6 cellular contexts compared by ENCODE assay signal in the genomic region with DNA sequence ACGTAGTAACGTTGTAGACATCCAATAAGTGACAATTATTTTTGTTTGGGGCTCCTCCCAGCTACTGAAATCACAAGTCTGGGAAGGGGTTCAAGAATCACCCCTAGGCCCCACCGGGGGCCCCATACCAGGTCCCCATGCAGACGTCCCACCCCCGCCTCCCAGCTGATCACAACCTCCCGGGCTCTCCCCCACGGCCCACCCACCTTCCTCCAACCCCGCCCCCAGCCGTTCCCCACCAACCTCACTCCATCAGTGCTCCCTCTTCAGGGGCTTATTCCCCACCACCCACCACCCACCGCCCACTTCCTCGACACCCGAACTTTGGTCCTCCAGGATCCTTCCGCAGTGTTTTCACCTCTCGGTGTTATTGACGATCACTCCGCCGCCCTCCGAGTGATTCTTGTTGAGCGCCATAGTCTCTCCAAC. TPM values are rescaled to one million over a fixed set of nuclear protein-coding genes. Genes with fewer than 3 reads are reported as not detected.
DNase-seq lines count a peak whose midpoint lies in the region; ATAC-seq, FAIRE-seq and TF ChIP-seq lines count a peak whose summit lies in the region.

No MANE protein-coding gene starts in this region.

- no peaks in the 10 kb centered on the region for H3K9me3 Mint-ChIP-seq in astrocyte (ENCODE audit: unreplicated experiment)
- no peaks in the 10 kb centered on the region for H3K9me3 Mint-ChIP-seq in naive B cell

- peaks cover 7% of the 10 kb centered on the region for H3K79me2 ChIP-seq in astrocyte (ENCODE audit: insufficient read depth, low read length)

- in situ Hi-C loops in ACHN (cut with HindIII; ENCODE audit: low pct_ligation_motif_present, low pct_unique_long_range_greater_than_20kb, low sequenced_read_pairs): no loop called here

- H3K9me3 ChIP-seq in astrocyte (ENCODE audit: insufficient read depth, low read depth, low read length): no peaks in the 10 kb centered on the region

- peak overlapping the region; percentile 89 for H3K4me3 ChIP-seq in astrocyte (ENCODE audit: insufficient read depth, low read depth, low read length)

- H3K4me3 Mint-ChIP-seq in astrocyte (ENCODE audit: unreplicated experiment) (no peak overlapping the region), naive B cell (no peak overlapping the region)

- ATAC-seq in naive B cell (ENCODE audit: low read depth in 2 of 2) (peak; percentile 2 to 4), HG03159 (IDR thresholded peaks at IDR 0.05; ENCODE audit: unreplicated experiment) (no peak)

- H2AFZ ChIP-seq in astrocyte (ENCODE audit: low read depth, low read length): no peak overlapping the region

- no peak overlapping the region for H3K27ac Mint-ChIP-seq in astrocyte (ENCODE audit: unreplicated experiment)
- no peak overlapping the region for H3K27ac Mint-ChIP-seq in naive B cell

- H3K27me3 ChIP-seq in astrocyte (ENCODE audit: insufficient read depth, low read length): no peaks in the 10 kb centered on the region

- H3K36me3 Mint-ChIP-seq in astrocyte (ENCODE audit: low read depth, unreplicated experiment) (peaks cover 8% of the 10 kb centered on the region), naive B cell (no peaks in the 10 kb centered on the region)

- peak overlapping the region; percentile 82 for H3K9ac ChIP-seq in astrocyte (ENCODE audit: low read length)

- no peak for TF ChIP-seq CTCF in astrocyte (IDR thresholded peaks at IDR 0.05; ENCODE audit: insufficient read depth, low read depth, low read length)

- DNase-seq in GM12891 (ENCODE audit: insufficient read length, low spot score) (no peak), astrocyte (ENCODE audit: low read depth) (no peak), naive B cell (no peak), glomerular visceral epithelial cell (ENCODE audit: extremely low spot score) (no peak), ACHN (no peak)

- H3K27ac ChIP-seq in astrocyte (ENCODE audit: low read depth, low read length): peak overlapping the region; percentile 86

- peaks cover 3% of the 10 kb centered on the region for H3K36me3 ChIP-seq in astrocyte (ENCODE audit: insufficient read depth, low read length)

- no peaks in the 10 kb centered on the region for H3K27me3 Mint-ChIP-seq in astrocyte (ENCODE audit: low read depth, unreplicated experiment)
- H3K27me3 Mint-ChIP-seq in naive B cell: no peaks in the 10 kb centered on the region

- TF ChIP-seq POLR2A in GM12891 (IDR thresholded peaks at IDR 0.05; ENCODE audit: low read depth, low read length): no peak

- H4K20me1 ChIP-seq in astrocyte (ENCODE audit: insufficient read depth, low read length): no peaks in the 10 kb centered on the region

- H3K4me1 Mint-ChIP-seq in astrocyte (ENCODE audit: low read depth, unreplicated experiment): peaks cover 8% of the 10 kb centered on the region
- H3K4me1 Mint-ChIP-seq in naive B cell: peaks cover 20 to 55% (median 38%) of the 10 kb centered on the region in 3 donors

- no peak for FAIRE-seq in GM12891 (lab: Jason Lieb, UNC)
- no peak for FAIRE-seq in astrocyte (lab: Jason Lieb, UNC)

- H3K4me1 ChIP-seq in astrocyte (ENCODE audit: insufficient read depth, low read length): peaks cover 30% of the 10 kb centered on the region

- peak overlapping the region; percentile 94 for H3K4me2 ChIP-seq in astrocyte (ENCODE audit: low read length)

TF ChIP-seq in GM12891, 5 proteins besides CTCF, POLR2A, EP300 and RAD21:
- TF ChIP-seq SPI1 (IDR thresholded peaks at IDR 0.05; ENCODE audit: low read depth, low read length) (no peak), TAF1 (IDR thresholded peaks at IDR 0.05; ENCODE audit: low read depth, low read length) (peak; percentile 55)
TF ChIP-seq in GM12891: peak in this region for 1.

RNA-seq across cellular contexts. Expression of a gene that starts 0.2 kb away (rescaled TPM):
- 60.5 TPM for polyA plus RNA-seq in GM12891 (2012; ENCODE audit: low read depth, missing spikeins)
- 65.6 and 72.6 TPM in 2 replicates for total RNA-seq in astrocyte
- 100 to 1,000 TPM in 2 of 6 donors, 10 to 100 TPM in 4; 73.4 to 134 (median 87.6) TPM for polyA plus RNA-seq in naive B cell (ENCODE audit: low read depth in 6 of 6)

RNA-seq across cellular contexts. Expression of a gene that starts 10.7 kb away (rescaled TPM):
- polyA plus RNA-seq in GM12891 (2012; ENCODE audit: low read depth, missing spikeins): 25.9 TPM
- 2.5 and 2.7 TPM in 2 replicates for total RNA-seq in astrocyte
- polyA plus RNA-seq in naive B cell (ENCODE audit: low read depth in 6 of 6): 10 to 100 TPM; 11.5 to 31.5 (median 20.5) TPM

RNA-seq across cellular contexts. Expression of a gene that starts 23.5 kb away (rescaled TPM):
- polyA plus RNA-seq in GM12891 (2012; ENCODE audit: low read depth, missing spikeins): 1.0 TPM
- total RNA-seq in astrocyte: 5.6 and 5.9 TPM in 2 replicates
- polyA plus RNA-seq in naive B cell (ENCODE audit: low read depth in 6 of 6): 1 to 10 TPM in 3 of 6 donors, under 1 TPM in 2, not detected in 1; 0.97 to 2.2 (median 1.7) TPM

RNA-seq across cellular contexts. Expression of a gene that starts 41.9 kb away (rescaled TPM):
- 7.0 TPM for polyA plus RNA-seq in GM12891 (2012; ENCODE audit: low read depth, missing spikeins)
- 15.4 and 20.1 TPM in 2 replicates for total RNA-seq in astrocyte
- 10 to 100 TPM; 15.4 to 33.0 (median 23.4) TPM for polyA plus RNA-seq in naive B cell (ENCODE audit: low read depth in 6 of 6)

RNA-seq across cellular contexts. Expression of a gene that starts 49.8 kb away (rescaled TPM):
- 46.8 TPM for polyA plus RNA-seq in GM12891 (2012; ENCODE audit: low read depth, missing spikeins)
- total RNA-seq in astrocyte: 58.9 and 65.6 TPM in 2 replicates
- polyA plus RNA-seq in naive B cell (ENCODE audit: low read depth in 6 of 6): 10 to 100 TPM; 47.3 to 68.8 (median 59.7) TPM
